In genomic region chrX:33195698-33196097, GRCh38 we compare ENCODE assay signal across 17 cellular contexts. TPM values are rescaled to one million over a fixed set of nuclear protein-coding genes. Genes with fewer than 3 reads are reported as not detected.
"Had no signal": no experiment of that assay in that cellular context is flagged by ENCODE, and none has a peak within 500 bp of the region (broad histone marks: within the 10 kb centered on the region; RNA-seq: fewer than 3 reads in every experiment).

No MANE protein-coding gene starts in this region.

- H3K4me3 ChIP-seq: hepatocyte, testis had no signal

- H3K4me1 Mint-ChIP-seq: activated CD4-positive, alpha-beta T cell treated with anti-CD3 and anti-CD28 coated beads for 36 hours; natural killer cell; stimulated activated naive CD8-positive, alpha-beta T cell treated with anti-CD3 and anti-CD28 coated beads, Interleukin-15, amount 100 ng/mL, for 72 hours; T-helper 17 cell had no signal

- DNase-seq: activated CD4-positive, alpha-beta memory T cell treated with anti-CD3 and anti-CD28 coated beads for 36 hours; activated CD4-positive, alpha-beta T cell treated with anti-CD3 and anti-CD28 coated beads for 36 hours; activated effector memory CD4-positive, alpha-beta T cell treated with Interleukin-2 at 50 U/mL for 16 hours; activated naive CD4-positive, alpha-beta T cell treated with anti-CD3 and anti-CD28 coated beads, Interleukin-2, amount 50 U/mL, for 16 hours; activated T-cell treated with anti-CD3 and anti-CD28 coated beads, Interleukin-2, amount 50 U/mL, for 4 hours; adrenal gland; natural killer cell; right cardiac atrium; stimulated activated CD4-positive, alpha-beta T cell treated with anti-CD3 and anti-CD28 coated beads, Interleukin-1b, Interleukin-23, amount 100 ng/mL, for 48 hours; stimulated activated naive CD8-positive, alpha-beta T cell treated with anti-CD3 and anti-CD28 coated beads, Interleukin-15, amount 100 ng/mL, for 72 hours; T-helper 17 cell; testis had no signal

- ATAC-seq: activated CD4-positive, alpha-beta T cell treated with anti-CD3 and anti-CD28 coated beads for 36 hours; activated T-cell treated with anti-CD3 and anti-CD28 coated beads, Interleukin-2, amount 50 U/mL, for 4 hours; left lobe of liver; natural killer cell; stimulated activated naive CD8-positive, alpha-beta T cell treated with anti-CD3 and anti-CD28 coated beads, Interleukin-15, amount 100 ng/mL, for 72 hours; T-helper 17 cell had no signal

- H3K9me3 Mint-ChIP-seq: brain had no signal

- H3K9me3 ChIP-seq: adrenal gland, neutrophil, testis had no signal

- H3K27me3 Mint-ChIP-seq: activated CD4-positive, alpha-beta memory T cell treated with anti-CD3 and anti-CD28 coated beads for 36 hours; activated CD4-positive, alpha-beta T cell treated with anti-CD3 and anti-CD28 coated beads for 36 hours; progenitor cell of endocrine pancreas; stimulated activated naive CD8-positive, alpha-beta T cell treated with anti-CD3 and anti-CD28 coated beads, Interleukin-15, amount 100 ng/mL, for 72 hours; T-helper 17 cell had no signal

- H3K36me3 ChIP-seq: adrenal gland, neutrophil had no signal

- H3K27ac ChIP-seq: hepatocyte, neutrophil had no signal

- H3K4me1 ChIP-seq: adrenal gland, testis had no signal

- H3K36me3 Mint-ChIP-seq: activated CD4-positive, alpha-beta memory T cell treated with anti-CD3 and anti-CD28 coated beads for 36 hours; brain; natural killer cell had no signal

- H3K27me3 ChIP-seq: adrenal gland, hepatocyte, neutrophil, testis had no signal

- H3K27ac Mint-ChIP-seq: activated CD4-positive, alpha-beta memory T cell treated with anti-CD3 and anti-CD28 coated beads for 36 hours; activated CD4-positive, alpha-beta T cell treated with anti-CD3 and anti-CD28 coated beads for 36 hours; natural killer cell; progenitor cell of endocrine pancreas; stimulated activated naive CD8-positive, alpha-beta T cell treated with anti-CD3 and anti-CD28 coated beads, Interleukin-15, amount 100 ng/mL, for 72 hours; T-helper 17 cell had no signal

- H3K4me3 Mint-ChIP-seq: activated CD4-positive, alpha-beta memory T cell treated with anti-CD3 and anti-CD28 coated beads for 36 hours; activated CD4-positive, alpha-beta T cell treated with anti-CD3 and anti-CD28 coated beads for 36 hours; activated T-cell treated with anti-CD3 and anti-CD28 coated beads, Interleukin-2, amount 50 U/mL, for 4 hours; brain; natural killer cell; stimulated activated naive CD8-positive, alpha-beta T cell treated with anti-CD3 and anti-CD28 coated beads, Interleukin-15, amount 100 ng/mL, for 72 hours; T-helper 17 cell had no signal

RNA-seq across cellular contexts. Expression of gene DMD, which starts 15.7 kb away (rescaled TPM):
- total RNA-seq: natural killer cell had no signal
